ENCODE assay signal across 22 cellular contexts in the genomic region with DNA sequence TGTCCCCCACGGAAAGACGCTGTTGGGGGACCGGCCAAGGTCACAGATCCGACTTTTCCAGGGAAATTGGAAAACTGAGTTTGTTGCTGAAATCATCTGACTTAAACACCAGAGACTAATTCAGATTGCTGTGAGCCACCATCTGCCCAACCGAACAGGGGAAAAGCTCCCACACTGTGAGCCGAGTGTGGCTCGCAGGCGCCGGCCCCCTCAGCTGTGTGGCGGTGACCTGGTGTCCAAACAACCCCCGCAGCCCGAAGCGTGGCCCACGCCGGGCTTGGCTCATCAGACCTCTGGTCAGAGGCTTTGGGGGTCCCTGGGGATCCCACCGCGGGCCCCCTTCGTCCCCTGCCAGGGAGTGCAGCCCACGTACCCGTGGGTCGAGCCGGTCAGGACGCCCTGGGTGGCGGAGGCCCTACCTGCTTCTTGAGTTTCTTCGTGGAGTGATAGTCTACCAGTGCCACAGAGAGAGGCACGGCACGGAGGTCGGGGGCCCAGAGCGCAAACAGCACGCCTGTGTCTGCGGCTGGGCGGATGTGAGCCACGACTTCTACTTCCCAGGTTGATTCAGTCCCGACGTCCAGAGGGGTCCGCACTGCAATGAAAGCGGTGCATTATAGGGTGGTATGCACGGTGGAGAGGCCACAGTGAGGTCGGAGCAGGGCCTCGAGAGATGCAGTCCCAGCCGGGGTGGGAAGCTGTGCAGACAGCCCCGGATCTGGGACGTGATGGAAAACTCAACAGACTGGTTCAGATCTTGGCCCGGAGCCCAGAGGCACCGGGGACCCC.
"Had no signal": no experiment of that assay in that cellular context is flagged by ENCODE, and none has a peak within 500 bp of the region (broad histone marks: within the 10 kb centered on the region; RNA-seq: fewer than 3 reads in every experiment).

No MANE protein-coding gene starts in this region.

- H3K4me3 ChIP-seq: esophagus squamous epithelium, lung, ovary, SK-N-MC, spleen, thoracic aorta, upper lobe of right lung had no signal

- H3K9me3 Mint-ChIP-seq: activated T-cell treated with anti-CD3 and anti-CD28 coated beads, Interleukin-2, amount 50 U/mL, for 72 hours; stimulated activated memory B cell treated with anti-CD40 and anti-IgM and Interleukin-4, amounts not matched to agents 10 μg/mL and 1 μg/mL and 100 μg/mL, for 72 hours; T-cell had no signal

- H3K27me3 ChIP-seq: esophagus squamous epithelium, ovary, spleen, upper lobe of right lung had no signal

- DNase-seq: activated CD4-positive, CD25-positive, alpha-beta regulatory T cell treated with anti-CD3 and anti-CD28 coated beads, Interleukin-2, amount 50 U/mL, for 72 hours; activated CD8-positive, alpha-beta memory T cell treated with anti-CD3 and anti-CD28 coated beads for 24 hours; activated effector memory CD4-positive, alpha-beta T cell treated with anti-CD3 and anti-CD28 coated beads, Interleukin-2, amount 50 U/mL, for 16 hours; activated naive CD4-positive, alpha-beta T cell treated with anti-CD3 and anti-CD28 coated beads, Interleukin-2, amount 50 U/mL, for 16 hours; activated T-cell treated with anti-CD3 and anti-CD28 coated beads, Interleukin-2, amount 50 U/mL, for 72 hours; aorta; cortex of kidney; esophagus squamous epithelium; hypothalamus; islet precursor cell; left colon; midbrain; spleen; stimulated activated CD4-positive, alpha-beta T cell treated with anti-CD3 and anti-CD28 coated beads, Interleukin-4, amount 100 ng/mL, for 4 hours; T-cell; T-helper 9 cell; upper lobe of right lung had no signal

- ATAC-seq: activated T-cell treated with anti-CD3 and anti-CD28 coated beads, Interleukin-2, amount 50 U/mL, for 72 hours; left colon; stimulated activated memory B cell treated with anti-CD40 and anti-IgM and Interleukin-4, amounts not matched to agents 10 μg/mL and 1 μg/mL and 100 μg/mL, for 72 hours; T-cell; upper lobe of right lung had no signal

- H3K4me3 Mint-ChIP-seq: activated T-cell treated with anti-CD3 and anti-CD28 coated beads, Interleukin-2, amount 50 U/mL, for 72 hours; stimulated activated memory B cell treated with anti-CD40 and anti-IgM and Interleukin-4, amounts not matched to agents 10 μg/mL and 1 μg/mL and 100 μg/mL, for 72 hours; T-cell had no signal

- H3K36me3 ChIP-seq: ovary had no signal

- H3K9me3 ChIP-seq: esophagus squamous epithelium, ovary, spleen, thoracic aorta, upper lobe of right lung had no signal

- H3K27ac Mint-ChIP-seq: activated T-cell treated with anti-CD3 and anti-CD28 coated beads, Interleukin-2, amount 50 U/mL, for 72 hours; stimulated activated memory B cell treated with anti-CD40 and anti-IgM and Interleukin-4, amounts not matched to agents 10 μg/mL and 1 μg/mL and 100 μg/mL, for 72 hours; T-cell had no signal

- H3K27ac ChIP-seq: SK-N-MC, spleen, upper lobe of right lung had no signal

- H3K27me3 Mint-ChIP-seq: stimulated activated memory B cell treated with anti-CD40 and anti-IgM and Interleukin-4, amounts not matched to agents 10 μg/mL and 1 μg/mL and 100 μg/mL, for 72 hours; T-cell had no signal
